Comparison of ENCODE assay signal across 14 cellular contexts in the genomic region with DNA sequence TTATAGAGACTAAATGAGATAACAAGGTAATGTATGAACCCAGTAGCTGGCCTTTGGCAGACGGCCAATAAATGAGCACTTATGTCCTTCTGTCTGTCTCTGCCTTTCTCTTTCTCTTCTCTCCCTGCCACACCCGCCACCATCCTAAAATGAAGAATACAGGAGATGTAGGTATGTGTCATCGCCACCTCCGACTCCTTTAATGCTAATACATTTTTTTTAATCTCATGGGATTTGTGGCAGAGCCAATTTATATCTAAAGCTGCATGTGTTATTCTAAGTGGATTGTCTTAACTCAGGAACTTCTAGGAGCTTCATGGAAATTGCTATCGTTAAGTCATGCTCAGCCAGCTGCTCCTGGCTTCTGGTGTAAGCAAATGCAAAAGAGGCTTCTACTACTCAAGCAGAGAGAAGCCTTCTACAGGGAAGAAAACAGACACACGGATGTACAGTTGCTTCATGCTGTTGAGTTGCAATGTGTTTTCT. TPM values are rescaled to one million over a fixed set of nuclear protein-coding genes. Genes with fewer than 3 reads are reported as not detected.
DNase-seq lines count a peak whose midpoint lies in the region; TF ChIP-seq lines count a peak whose summit lies in the region.
"Had no signal": no experiment of that assay in that cellular context is flagged by ENCODE, and none has a peak within 500 bp of the region (broad histone marks: within the 10 kb centered on the region; RNA-seq: fewer than 3 reads in every experiment).

No MANE protein-coding gene starts in this region.

- H3K36me3 ChIP-seq in colonic mucosa = no peaks in the 10 kb centered on the region
- H3K36me3 ChIP-seq: SJCRH30, uterus had no signal

- TF ChIP-seq CTCF in colonic mucosa (IDR thresholded peaks at IDR 0.05) = no peak

- H3K4me3 ChIP-seq in colonic mucosa = no peak overlapping the region
- H3K4me3 ChIP-seq: SJCRH30, uterus had no signal

- no peaks in the 10 kb centered on the region for H3K9me3 ChIP-seq in colonic mucosa
- H3K9me3 ChIP-seq: SJCRH30, uterus had no signal

- no peaks in the 10 kb centered on the region for H3K4me1 ChIP-seq in colonic mucosa
- H3K4me1 ChIP-seq: uterus had no signal

- H3K27me3 ChIP-seq in colonic mucosa = no peaks in the 10 kb centered on the region
- H3K27me3 ChIP-seq: SJCRH30, uterus had no signal

- DNase-seq in NCI-H1417 (lab: John Stamatoyannopoulos, UW) = peak in 2 of 3 experiments; percentile 10 to 58
- no peak for DNase-seq in NCI-H1417 treated with DMSO at 0.1 percent for 48 hours (lab: John Stamatoyannopoulos, UW)
- peak; percentile 33 for DNase-seq in NCI-H69 (lab: John Stamatoyannopoulos, UW)
- peak; percentile 64 for DNase-seq in colonic mucosa
- DNase-seq in putamen (ENCODE audit: low spot score) = peak; percentile 57
- no peak for DNase-seq in activated naive CD4-positive, alpha-beta T cell treated with anti-CD3 and anti-CD28 coated beads, Interleukin-2, amount 50 U/mL, for 16 hours
- no peak for DNase-seq in stimulated activated CD4-positive, alpha-beta T cell treated with anti-CD3 and anti-CD28 coated beads, Interleukin-4, amount 100 ng/mL, for 24 hours
- DNase-seq in activated CD4-positive, alpha-beta T cell treated with anti-CD3 and anti-CD28 coated beads, Interleukin-2, amount 50 U/mL, for 4 hours = no peak
- DNase-seq: ACHN, NCI-H2171 treated with DMSO at 0.1 percent for 48 hours, uterus had no signal

- H3K9ac ChIP-seq in colonic mucosa (ENCODE audit: low read depth in 2 of 2, low read length in 2 of 2) = no peak overlapping the region

- intact Hi-C loops in colonic mucosa (cut with DNase I) = no loop called here

- H3K27ac ChIP-seq in colonic mucosa = no peak overlapping the region
- H3K27ac ChIP-seq: SJCRH30, uterus had no signal

RNA-seq across cellular contexts. Expression of a gene that starts 2.2 kb away (rescaled TPM):
- 10 to 100 TPM in 1 of 2 donors, 1 to 10 TPM in 1; 4.2 to 34.9 TPM for total RNA-seq in colonic mucosa
- total RNA-seq: lung microvascular endothelial cell, omental fat pad, SJCRH30, uterus had no signal

RNA-seq across cellular contexts. Expression of a gene that starts 10.8 kb away (rescaled TPM):
- total RNA-seq in colonic mucosa = not detected
- total RNA-seq: lung microvascular endothelial cell, omental fat pad, SJCRH30, uterus had no signal

RNA-seq across cellular contexts. Expression of a gene that starts 51.9 kb away (rescaled TPM):
- 10 to 100 TPM; 72.2 to 79.1 TPM for total RNA-seq in colonic mucosa

Comparison
In these comparisons a context has a peak if more than half of its experiments do, and no peak if none do; other contexts are left out.
1. DNase-seq: peak in NCI-H1417 (2 of 3), NCI-H69 (single experiment), colonic mucosa (single experiment) and putamen (single experiment); none in NCI-H1417 treated with DMSO at 0.1 percent for 48 hours (single experiment), activated naive CD4-positive, alpha-beta T cell treated with anti-CD3 and anti-CD28 coated beads, Interleukin-2, amount 50 U/mL, for 16 hours (single experiment), stimulated activated CD4-positive, alpha-beta T cell treated with anti-CD3 and anti-CD28 coated beads, Interleukin-4, amount 100 ng/mL, for 24 hours (single experiment) and activated CD4-positive, alpha-beta T cell treated with anti-CD3 and anti-CD28 coated beads, Interleukin-2, amount 50 U/mL, for 4 hours (0 of 2).